1 cellular context compared by ENCODE assay signal in genomic region chr6:149277621-149278020, GRCh38.
TF ChIP-seq lines count a peak whose summit lies in the region.

No MANE protein-coding gene starts in this region.

TF ChIP-seq in GM12878, 131 proteins besides CTCF, POLR2A, EP300 and RAD21:
- no peak for TF ChIP-seq KLF5 (IDR thresholded peaks at IDR 0.05; ENCODE audit: partially characterized antibody)
- peak; percentile 73 for TF ChIP-seq JUNB (IDR thresholded peaks at IDR 0.05)
